ENCODE assay signal across 7 cellular contexts in genomic region chr17:51559778-51560177, GRCh38.
"Had no signal": no experiment of that assay in that cellular context is flagged by ENCODE, and none has a peak within 500 bp of the region (broad histone marks: within the 10 kb centered on the region; RNA-seq: fewer than 3 reads in every experiment).

No MANE protein-coding gene starts in this region.

- DNase-seq: GDM1, GF-D8 had no signal

- H3K4me3 ChIP-seq: GM12878 had no signal

- ATAC-seq: GM12878 had no signal

- FAIRE-seq: G401.6, GM12878, GM12891, GM18507, GM19239 had no signal
